In genomic region chr17:68176770-68177169, GRCh38 we compare ENCODE assay signal across 18 cellular contexts.
"Had no signal": no experiment of that assay in that cellular context is flagged by ENCODE, and none has a peak within 500 bp of the region (broad histone marks: within the 10 kb centered on the region; RNA-seq: fewer than 3 reads in every experiment).

No MANE protein-coding gene starts in this region.

- DNase-seq: activated CD4-positive, alpha-beta T cell treated with anti-CD3 and anti-CD28 coated beads, Interleukin-2, amount 50 U/mL, for 48 hours; activated gamma-delta T cell treated with Interleukin-2 at 50 U/mL for 16 hours; activated T-cell treated with anti-CD3 and anti-CD28 coated beads, Interleukin-2, amount 50 U/mL, for 48 hours; amniotic stem cell; body of pancreas; caudate nucleus; hippocampal formation; kidney; left ventricle myocardium inferior; mucosa of descending colon; naive thymus-derived CD8-positive, alpha-beta T cell; small intestine; stimulated activated CD4-positive, alpha-beta T cell treated with anti-CD3 and anti-CD28 coated beads, Interleukin-4, amount 100 ng/mL, for 24 hours; stimulated activated naive CD4-positive, alpha-beta T cell treated with Interleukin-2 at 50 U/mL for 16 hours; upper lobe of left lung had no signal

- ATAC-seq: body of pancreas; mucosa of descending colon; naive thymus-derived CD8-positive, alpha-beta T cell had no signal

- H3K27ac ChIP-seq: body of pancreas, esophagus muscularis mucosa, left ventricle myocardium inferior, right atrium auricular region, upper lobe of left lung had no signal

- H3K9me3 ChIP-seq: body of pancreas, esophagus muscularis mucosa, left ventricle myocardium inferior, mucosa of descending colon, right atrium auricular region, upper lobe of left lung had no signal

- H3K4me3 ChIP-seq: body of pancreas, esophagus muscularis mucosa, left ventricle myocardium inferior, mucosa of descending colon, right atrium auricular region, upper lobe of left lung had no signal

- H3K4me1 ChIP-seq: body of pancreas, left ventricle myocardium inferior, right atrium auricular region had no signal

- H3K36me3 ChIP-seq: right atrium auricular region, upper lobe of left lung had no signal

- FAIRE-seq: colon, kidney, small intestine had no signal

- H3K27me3 ChIP-seq: body of pancreas, esophagus muscularis mucosa, right atrium auricular region, upper lobe of left lung had no signal
